5 cellular contexts compared by ENCODE assay signal in genomic region chr6:167554854-167555253, GRCh38.
"Had no signal": no experiment of that assay in that cellular context is flagged by ENCODE, and none has a peak within 500 bp of the region (broad histone marks: within the 10 kb centered on the region; RNA-seq: fewer than 3 reads in every experiment).

No MANE protein-coding gene starts in this region.

- FAIRE-seq: HTR-8/SVneo had no signal

- H2AFZ ChIP-seq: GM23248 had no signal

- H3K27ac ChIP-seq: GM23248 had no signal

- H3K9ac ChIP-seq: GM23248 had no signal

- DNase-seq: GM23248, GOT3, HCEC 1CT, KG1 had no signal

- H3K4me3 ChIP-seq: GM23248 had no signal
